Comparison of ENCODE assay signal across 8 cellular contexts in the genomic region with DNA sequence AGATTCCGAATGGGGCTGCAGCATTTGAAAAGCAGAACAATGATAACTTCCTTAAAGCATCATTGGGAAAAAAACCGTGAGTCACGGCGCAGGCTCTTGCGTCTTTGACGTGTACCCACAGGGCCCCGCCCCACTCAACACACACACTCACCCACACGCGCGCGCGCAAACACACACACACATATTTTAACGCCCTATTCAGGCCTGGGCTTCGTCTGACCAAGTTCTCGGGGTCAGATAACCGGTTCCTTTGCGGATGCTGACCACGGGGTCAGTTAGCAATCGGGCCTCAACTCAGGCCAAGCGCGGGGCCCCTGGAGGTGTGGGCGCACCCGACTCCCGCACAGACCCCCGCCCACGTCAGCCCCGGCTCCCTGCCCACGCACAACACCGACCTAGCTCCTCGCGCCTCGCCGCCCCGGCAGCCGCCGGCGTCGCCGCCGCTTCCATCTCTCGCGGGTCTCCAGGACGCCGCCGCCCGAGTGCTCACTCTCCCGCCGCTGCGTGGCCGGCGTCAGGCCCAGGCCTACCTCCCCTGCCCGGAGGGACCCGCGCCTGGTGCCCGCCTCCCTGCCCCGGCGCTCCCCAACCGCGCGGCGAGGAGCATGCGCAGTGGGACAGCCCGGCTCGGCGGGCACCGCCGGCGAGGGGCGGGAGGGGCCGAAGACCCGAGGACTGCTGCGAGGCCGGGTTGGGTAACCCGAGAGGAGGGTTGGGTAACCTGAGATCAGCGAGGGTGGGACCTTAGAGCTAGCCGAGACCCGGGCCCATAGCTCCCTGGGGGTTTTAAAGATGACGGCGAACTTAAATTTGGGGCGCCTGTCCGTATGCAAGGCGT. TPM values are rescaled to one million over a fixed set of nuclear protein-coding genes. Genes with fewer than 3 reads are reported as not detected.
DNase-seq lines count a peak whose midpoint lies in the region; ATAC-seq and TF ChIP-seq lines count a peak whose summit lies in the region.

SLC36A4 (minus strand) TSS at position 609 of the 838 bp plus-strand sequence; CDS start at position 450, 159 bp downstream.

- H3K36me3 ChIP-seq in neural cell (ENCODE audit: insufficient read depth, low read length), result no peaks in the 10 kb centered on the region

- H3K79me2 ChIP-seq in neural cell (replicated peaks; ENCODE audit: insufficient read depth, low read length), result peaks cover 49% of the 10 kb centered on the region

- peak within 1 kb of the TSS; percentile 93 for H3K27ac ChIP-seq in neural cell (ENCODE audit: low read length)

- H3K4me2 ChIP-seq in neural cell (ENCODE audit: low read length), result peak within 1 kb of the TSS; percentile 99

- H3K27me3 Mint-ChIP-seq in stimulated activated naive CD8-positive, alpha-beta T cell treated with anti-CD3 and anti-CD28 coated beads, Interleukin-15, amount 100 ng/mL, for 72 hours, result peaks cover 16% of the 10 kb centered on the region

- peak; percentile 96 for ATAC-seq in stimulated activated naive CD8-positive, alpha-beta T cell treated with anti-CD3 and anti-CD28 coated beads, Interleukin-15, amount 100 ng/mL, for 72 hours

- H3K27ac Mint-ChIP-seq in stimulated activated naive CD8-positive, alpha-beta T cell treated with anti-CD3 and anti-CD28 coated beads, Interleukin-15, amount 100 ng/mL, for 72 hours, result peak within 1 kb of the TSS; percentile 95 to 98

- TF ChIP-seq POLR2A in Raji (IDR thresholded peaks at IDR 0.05; ENCODE audit: insufficient read depth, low read depth, low read length), result peak; percentile 61

- H3K9ac ChIP-seq in neural cell (ENCODE audit: low read length), result peak within 1 kb of the TSS; percentile 96

- H3K27me3 ChIP-seq in neural cell (ENCODE audit: insufficient read depth, low read depth, low read length), result no peaks in the 10 kb centered on the region

- H3K4me3 Mint-ChIP-seq in stimulated activated naive CD8-positive, alpha-beta T cell treated with anti-CD3 and anti-CD28 coated beads, Interleukin-15, amount 100 ng/mL, for 72 hours, result peak within 1 kb of the TSS; percentile 90 to 96

- H2AFZ ChIP-seq in neural cell (ENCODE audit: low read depth, low read length), result peak within 1 kb of the TSS; percentile 95

- H3K9me2 ChIP-seq in neural cell (ENCODE audit: insufficient read depth, low read length), result no peaks in the 10 kb centered on the region

- no peak for TF ChIP-seq RAD21 in neural cell (conservative IDR thresholded peaks at IDR 0.05)

- DNase-seq in EH (ENCODE audit: low read depth), result peak; percentile 96
- DNase-seq in GOT3 (lab: John Stamatoyannopoulos, UW), result peak; percentile 54
- peak; percentile 94 for DNase-seq in LHCN-M2 (ENCODE audit: low read depth)
- peak; percentile 66 for DNase-seq in activated gamma-delta T cell (lab: John Stamatoyannopoulos, UW)
- DNase-seq in fibroblast of villous mesenchyme (ENCODE audit: low read depth), result peak; percentile 98
- DNase-seq in stimulated activated naive CD8-positive, alpha-beta T cell treated with anti-CD3 and anti-CD28 coated beads, Interleukin-15, amount 100 ng/mL, for 72 hours, result peak; percentile 83 to 86

- H3K4me3 ChIP-seq in fibroblast of villous mesenchyme (ENCODE audit: low read depth, low read length) (peak within 1 kb of the TSS; percentile 83), neural cell (ENCODE audit: low read length) (peak within 1 kb of the TSS; percentile 85)

- H3K4me1 Mint-ChIP-seq in stimulated activated naive CD8-positive, alpha-beta T cell treated with anti-CD3 and anti-CD28 coated beads, Interleukin-15, amount 100 ng/mL, for 72 hours, result peaks cover 17% of the 10 kb centered on the region

- no peaks in the 10 kb centered on the region for H3F3A ChIP-seq in neural cell (ENCODE audit: insufficient read depth, low read length, poor library complexity, severe bottlenecking)

- no peaks in the 10 kb centered on the region for H3K9me3 Mint-ChIP-seq in stimulated activated naive CD8-positive, alpha-beta T cell treated with anti-CD3 and anti-CD28 coated beads, Interleukin-15, amount 100 ng/mL, for 72 hours

- H4K20me1 ChIP-seq in neural cell (ENCODE audit: insufficient read depth), result no peaks in the 10 kb centered on the region

- peak; percentile 71 for TF ChIP-seq EP300 in neural cell (conservative IDR thresholded peaks at IDR 0.05; ENCODE audit: poor library complexity, severe bottlenecking)

- no peaks in the 10 kb centered on the region for H3K9me3 ChIP-seq in neural cell (ENCODE audit: low read length)

- TF ChIP-seq CTCF in fibroblast of villous mesenchyme (IDR thresholded peaks at IDR 0.05; ENCODE audit: insufficient read depth, low read depth, low read length) (no peak), neural cell (IDR thresholded peaks at IDR 0.05; ENCODE audit: poor library complexity, severe bottlenecking) (peak; percentile 8)

TF ChIP-seq in neural cell, 6 proteins besides CTCF, POLR2A, EP300 and RAD21:
- TF ChIP-seq SMC3 (conservative IDR thresholded peaks at IDR 0.05; ENCODE audit: poor library complexity) (no peak), MXI1 (conservative IDR thresholded peaks at IDR 0.05; ENCODE audit: poor library complexity, severe bottlenecking) (peak; percentile 72), REST (IDR thresholded peaks at IDR 0.05; ENCODE audit: borderline replicate concordance) (peak; percentile 72), EZH2 (IDR thresholded peaks at IDR 0.05; ENCODE audit: borderline replicate concordance, insufficient read depth, low read length, poor library complexity, severe bottlenecking) (no peak), TAF1 (IDR thresholded peaks at IDR 0.05; ENCODE audit: low read depth) (peak; percentile 84), POLR2AphosphoS5 (IDR thresholded peaks at IDR 0.05) (peak; percentile 72)

RNA-seq across cellular contexts. Expression of gene SLC36A4, which starts in this region (rescaled TPM):
- total RNA-seq in LHCN-M2 (2014; rRNA removed), result 13.4 and 15.6 TPM in 2 replicates
- 11.5 TPM for polyA plus RNA-seq in LHCN-M2 (2012)
- total RNA-seq in fibroblast of villous mesenchyme, result 11.9 and 13.4 TPM in 2 replicates
- 28.5 and 34.9 TPM in 2 replicates for polyA plus RNA-seq in neural cell
- 66.2 and 75.6 TPM in 2 replicates for polyA minus RNA-seq in neural cell

Comparison
In these comparisons a context has a peak if more than half of its experiments do, and no peak if none do; other contexts are left out.
1. Peak in every context shown above with its lines: DNase-seq, ATAC-seq, H3K4me3 ChIP-seq and H3K27ac ChIP-seq.